Comparison of ENCODE assay signal across 30 cellular contexts in genomic region chr1:162264108-162264507, GRCh38.
"Had no signal": no experiment of that assay in that cellular context is flagged by ENCODE, and none has a peak within 500 bp of the region (broad histone marks: within the 10 kb centered on the region; RNA-seq: fewer than 3 reads in every experiment).

No MANE protein-coding gene starts in this region.

- DNase-seq: naive thymus-derived CD8-positive, alpha-beta T cell; nephron progenitor cell; occipital lobe; ovary; posterior cingulate gyrus; psoas muscle; right cardiac atrium; right lobe of liver; sigmoid colon; small intestine; stimulated activated CD4-positive, alpha-beta T cell treated with anti-CD3 and anti-CD28 coated beads, Interleukin-15, amount 100 ng/mL, for 24 hours; stimulated activated CD4-positive, alpha-beta T cell treated with anti-CD3 and anti-CD28 coated beads, Interleukin-2, amount 100 ng/mL, for 24 hours; stimulated activated CD4-positive, alpha-beta T cell treated with anti-CD3 and anti-CD28 coated beads, Interleukin-2, amount 100 ng/mL, for 48 hours; stimulated activated CD4-positive, alpha-beta T cell treated with anti-CD3 and anti-CD28 coated beads, Interleukin-4, amount 100 ng/mL, for 24 hours; stimulated activated naive B cell treated with anti-CD40 and anti-IgM and Interleukin-4, amounts not matched to agents 10 μg/mL and 1 μg/mL and 100 μg/mL, for 72 hours; stimulated activated naive CD8-positive, alpha-beta T cell treated with anti-CD3 and anti-CD28 coated beads, Interleukin-15, amount 100 ng/mL, for 72 hours; stimulated activated naive CD8-positive, alpha-beta T cell treated with anti-CD3 and anti-CD28 coated beads, Interleukin-15, Interleukin-2, amounts not matched to agents 100 U/mL and 50 U/mL, for 24 hours; substantia nigra; testis; tibial artery; transverse colon; upper lobe of right lung; uterus had no signal

- H3K4me1 ChIP-seq: parathyroid adenoma, psoas muscle, right lobe of liver, sigmoid colon, suprapubic skin, testis, tibial artery, transverse colon, upper lobe of right lung, uterus had no signal

- FAIRE-seq: small intestine had no signal

- H3K27me3 ChIP-seq: ovary, right lobe of liver, sigmoid colon, suprapubic skin, testis, tibial artery, transverse colon, upper lobe of right lung, uterus had no signal

- H3K4me3 Mint-ChIP-seq: naive thymus-derived CD8-positive, alpha-beta T cell; natural killer cell treated with Interleukin-12 subunit alpha and Interleukin-12 subunit beta and Interleukin-15 and Interleukin-18, amount 100 ng/mL, for 72 hours; nephron progenitor cell; neural crest cell; stimulated activated effector memory CD8-positive, alpha-beta T cell treated with anti-CD3 and anti-CD28 coated beads, Interleukin-12 subunit alpha, Interleukin-12 subunit beta, amount 100 ng/mL, for 72 hours; stimulated activated naive B cell treated with anti-CD40 and anti-IgM and Interleukin-4, amounts not matched to agents 10 μg/mL and 1 μg/mL and 100 μg/mL, for 72 hours; stimulated activated naive CD8-positive, alpha-beta T cell treated with anti-CD3 and anti-CD28 coated beads, Interleukin-15, amount 100 ng/mL, for 72 hours; type B pancreatic cell had no signal

- H3K27ac ChIP-seq: ovary, parathyroid adenoma, psoas muscle, right lobe of liver, sigmoid colon, suprapubic skin, testis, tibial artery, transverse colon, upper lobe of right lung, uterus had no signal

- H3K36me3 ChIP-seq: ovary, right lobe of liver, sigmoid colon, suprapubic skin, tibial artery, transverse colon, upper lobe of right lung, uterus had no signal

- H3K4me3 ChIP-seq: ovary, psoas muscle, right lobe of liver, sigmoid colon, suprapubic skin, testis, tibial artery, transverse colon, upper lobe of right lung, uterus had no signal

- H3K9me3 ChIP-seq: ovary, psoas muscle, right lobe of liver, sigmoid colon, suprapubic skin, testis, tibial artery, transverse colon, upper lobe of right lung, uterus had no signal

- H3K27ac Mint-ChIP-seq: naive thymus-derived CD8-positive, alpha-beta T cell; natural killer cell treated with Interleukin-12 subunit alpha and Interleukin-12 subunit beta and Interleukin-15 and Interleukin-18, amount 100 ng/mL, for 72 hours; nephron progenitor cell; progenitor cell of endocrine pancreas; stimulated activated effector memory CD8-positive, alpha-beta T cell treated with anti-CD3 and anti-CD28 coated beads, Interleukin-12 subunit alpha, Interleukin-12 subunit beta, amount 100 ng/mL, for 72 hours; stimulated activated naive B cell treated with anti-CD40 and anti-IgM and Interleukin-4, amounts not matched to agents 10 μg/mL and 1 μg/mL and 100 μg/mL, for 72 hours; stimulated activated naive CD8-positive, alpha-beta T cell treated with anti-CD3 and anti-CD28 coated beads, Interleukin-15, amount 100 ng/mL, for 72 hours; type B pancreatic cell had no signal

- H3K36me3 Mint-ChIP-seq: naive thymus-derived CD8-positive, alpha-beta T cell; natural killer cell treated with Interleukin-12 subunit alpha and Interleukin-12 subunit beta and Interleukin-15 and Interleukin-18, amount 100 ng/mL, for 72 hours; stimulated activated effector memory CD8-positive, alpha-beta T cell treated with anti-CD3 and anti-CD28 coated beads, Interleukin-12 subunit alpha, Interleukin-12 subunit beta, amount 100 ng/mL, for 72 hours; stimulated activated naive B cell treated with anti-CD40 and anti-IgM and Interleukin-4, amounts not matched to agents 10 μg/mL and 1 μg/mL and 100 μg/mL, for 72 hours; type B pancreatic cell had no signal

- H3K9me3 Mint-ChIP-seq: naive thymus-derived CD8-positive, alpha-beta T cell; natural killer cell treated with Interleukin-12 subunit alpha and Interleukin-12 subunit beta and Interleukin-15 and Interleukin-18, amount 100 ng/mL, for 72 hours; stimulated activated effector memory CD8-positive, alpha-beta T cell treated with anti-CD3 and anti-CD28 coated beads, Interleukin-12 subunit alpha, Interleukin-12 subunit beta, amount 100 ng/mL, for 72 hours; stimulated activated naive B cell treated with anti-CD40 and anti-IgM and Interleukin-4, amounts not matched to agents 10 μg/mL and 1 μg/mL and 100 μg/mL, for 72 hours; stimulated activated naive CD8-positive, alpha-beta T cell treated with anti-CD3 and anti-CD28 coated beads, Interleukin-15, amount 100 ng/mL, for 72 hours had no signal

- H3K4me1 Mint-ChIP-seq: naive thymus-derived CD8-positive, alpha-beta T cell; stimulated activated effector memory CD8-positive, alpha-beta T cell treated with anti-CD3 and anti-CD28 coated beads, Interleukin-12 subunit alpha, Interleukin-12 subunit beta, amount 100 ng/mL, for 72 hours; stimulated activated naive B cell treated with anti-CD40 and anti-IgM and Interleukin-4, amounts not matched to agents 10 μg/mL and 1 μg/mL and 100 μg/mL, for 72 hours; stimulated activated naive CD8-positive, alpha-beta T cell treated with anti-CD3 and anti-CD28 coated beads, Interleukin-15, amount 100 ng/mL, for 72 hours had no signal

- H3K27me3 Mint-ChIP-seq: progenitor cell of endocrine pancreas, type B pancreatic cell had no signal
